ENCODE assay signal across 11 cellular contexts in the genomic region with DNA sequence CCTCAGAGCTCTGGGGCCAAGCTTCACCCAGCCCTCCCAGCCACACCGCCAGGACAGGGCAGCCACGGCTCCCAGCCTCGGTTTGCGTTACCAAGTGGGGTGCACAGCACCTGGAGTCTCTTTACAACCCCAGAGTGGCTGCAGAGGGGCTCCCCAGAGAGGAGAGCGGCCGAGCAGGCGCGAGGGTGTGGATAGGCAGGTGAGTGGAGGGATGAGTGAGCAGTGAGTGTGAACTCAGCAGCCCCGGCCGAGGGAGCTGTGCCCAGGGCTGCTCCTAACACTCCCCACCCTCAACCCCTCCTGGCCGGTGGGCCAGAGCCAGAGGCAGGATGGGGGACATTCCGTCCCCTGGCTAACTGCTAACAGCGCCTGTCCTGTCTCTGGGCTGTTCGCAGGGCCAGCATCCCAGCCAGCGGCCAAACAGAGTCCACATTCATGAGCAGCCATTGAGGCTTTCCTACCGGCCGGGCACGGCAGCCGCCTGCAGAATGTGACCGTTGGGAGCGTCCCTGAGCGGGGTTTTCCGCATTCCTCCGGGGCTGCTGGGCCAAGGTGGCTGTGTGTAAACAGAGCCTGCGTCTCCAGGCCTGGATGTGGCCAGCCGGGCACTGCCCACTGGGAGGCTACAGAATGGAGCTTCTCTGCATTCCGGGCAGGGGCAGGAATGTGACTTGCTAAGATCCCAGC. TPM values are rescaled to one million over a fixed set of nuclear protein-coding genes. Genes with fewer than 3 reads are reported as not detected.
A peak's percentile ranks its signal among the peaks of the same experiment; 100 is the strongest.
DNase-seq lines count a peak whose midpoint lies in the region; ATAC-seq and TF ChIP-seq lines count a peak whose summit lies in the region.
"Had no signal": no experiment of that assay in that cellular context is flagged by ENCODE, and none has a peak within 500 bp of the region (broad histone marks: within the 10 kb centered on the region; RNA-seq: fewer than 3 reads in every experiment).

No MANE protein-coding gene starts in this region.

- H3K23ac ChIP-seq in neuronal stem cell (ENCODE audit: low read depth, low read length, poor library complexity), result peak overlapping the region; percentile 73

- H3K4me3 ChIP-seq in AG04450 (ENCODE audit: low read depth, low read length) (peak overlapping the region; percentile 22; the same call in 1 of the 2 replicates), SJSA1 (peak overlapping the region; percentile 11; the same call in 1 of the 2 replicates), neuronal stem cell (ENCODE audit: low read length in 2 of 2) (no peak overlapping the region)
- H3K4me3 ChIP-seq: esophagus squamous epithelium had no signal

- intact Hi-C loops in head of caudate nucleus (cut with DNase I), result no loop called here

- no peak for DNase-seq in AG04450 (ENCODE audit: low read depth, low spot score)
- peak; percentile 82 to 94 for DNase-seq in SJSA1 (ENCODE audit: low read depth in 1 of 2, low spot score in 2 of 2)
- DNase-seq in head of caudate nucleus, result peak in 38 of 42 donors; percentile 28 to 79 (median 61)
- DNase-seq in neuronal stem cell (ENCODE audit: low spot score), result no peak
- DNase-seq in NCI-H2196 treated with DMSO at 0.1 percent for 48 hours (lab: John Stamatoyannopoulos, UW; ENCODE audit: unreplicated experiment), result no peak
- DNase-seq in NCI-H345 treated with DMSO at 0.1 percent for 48 hours (lab: John Stamatoyannopoulos, UW; ENCODE audit: unreplicated experiment), result no peak
- DNase-seq in iPS-NIHi7 (ENCODE audit: extremely low spot score), result no peak
- DNase-seq: activated gamma-delta T cell, esophagus squamous epithelium, NCI-H524 had no signal

- H2AK5ac ChIP-seq in neuronal stem cell (ENCODE audit: low read depth, low read length), result peak overlapping the region; percentile 88

- H4K8ac ChIP-seq in neuronal stem cell (ENCODE audit: low read depth, low read length), result peak overlapping the region; percentile 82

- no peak overlapping the region for H3K4ac ChIP-seq in neuronal stem cell (ENCODE audit: low read length)

- no peak overlapping the region for H2BK5ac ChIP-seq in neuronal stem cell (ENCODE audit: low read length)

- peaks cover 66% of the 10 kb centered on the region for H3K36me3 ChIP-seq in SJSA1
- H3K36me3 ChIP-seq in neuronal stem cell (replicated peaks in 1 of 2; ENCODE audit: control insufficient read depth in 2 of 2, insufficient read depth in 2 of 2, low read length in 2 of 2), result no peaks in the 10 kb centered on the region
- H3K36me3 ChIP-seq: esophagus squamous epithelium had no signal

- H4K91ac ChIP-seq in neuronal stem cell (ENCODE audit: low read depth, low read length, poor library complexity), result no peak overlapping the region

- POLR2A ChIA-PET in AG04450 (lab: Yijun Ruan, JAX), result interaction anchor here (1.0 to 1.2 kb wide), 2 partner anchors 81 to 84 kb away, joined by 3 to 4 read pairs; no protein-coding TSS in a partner anchor

- ATAC-seq in HG03342 (IDR thresholded peaks at IDR 0.05; ENCODE audit: unreplicated experiment), result no peak

- H3K4me1 ChIP-seq in SJSA1 (replicated peaks) (peaks cover 35% of the 10 kb centered on the region), neuronal stem cell (ENCODE audit: control insufficient read depth in 2 of 2, insufficient read depth in 1 of 2, low read depth in 1 of 2, low read length in 2 of 2) (peaks cover 0 to 2% of the 10 kb centered on the region in 2 donors)

- no peak for TF ChIP-seq CTCF in AG04450 (IDR thresholded peaks at IDR 0.05; ENCODE audit: low read depth, low read length)

- H2BK15ac ChIP-seq in neuronal stem cell (ENCODE audit: low read length), result peak overlapping the region; percentile 49

- no peaks in the 10 kb centered on the region for H3K79me1 ChIP-seq in neuronal stem cell (ENCODE audit: low read depth, low read length)

- peak overlapping the region; percentile 87 for H3K18ac ChIP-seq in neuronal stem cell (ENCODE audit: low read length)

- H2BK12ac ChIP-seq in neuronal stem cell (ENCODE audit: low read length), result peak overlapping the region; percentile 58

- CTCF ChIA-PET in AG04450 (lab: Charles Lee), result no interaction called here

- H3K9ac ChIP-seq in neuronal stem cell (ENCODE audit: low read depth, low read length, poor library complexity), result no peak overlapping the region

- H2BK120ac ChIP-seq in neuronal stem cell (ENCODE audit: low read depth, low read length), result no peak overlapping the region

- H3K9me3 ChIP-seq in AG04450 (ENCODE audit: control insufficient read depth, insufficient read depth, low read length) (no peaks in the 10 kb centered on the region; the same call in 1 of the 2 replicates), SJSA1 (replicated peaks) (no peaks in the 10 kb centered on the region; the same call in 1 of the 2 replicates), neuronal stem cell (replicated peaks in 1 of 2; ENCODE audit: control insufficient read depth in 2 of 2, insufficient read depth in 1 of 2, low read depth in 1 of 2, low read length in 2 of 2) (peaks cover 0 to 7% of the 10 kb centered on the region in 2 donors)
- H3K9me3 ChIP-seq: esophagus squamous epithelium had no signal

- WGBS in neuronal stem cell (ENCODE audit: extremely low coverage in 2 of 2, insufficient read length in 2 of 2, insufficient replicate concordance in 1 of 2), 2 donors, result no CpG with 5 or more reads among the region's 27 CpGs

- H3K14ac ChIP-seq in neuronal stem cell (ENCODE audit: low read length), result peak overlapping the region; percentile 71

- no peak overlapping the region for H2AFZ ChIP-seq in neuronal stem cell (ENCODE audit: low read length)

- H3K27ac ChIP-seq in AG04450 (ENCODE audit: low read depth, low read length) (peak overlapping the region; percentile 22), SJSA1 (peak overlapping the region; percentile 95), neuronal stem cell (replicated peaks; ENCODE audit: low read length) (no peak overlapping the region)

- no peak overlapping the region for H3K4me2 ChIP-seq in neuronal stem cell (ENCODE audit: insufficient read depth, low read length, poor library complexity, severe bottlenecking)

- H3K27me3 ChIP-seq in AG04450 (ENCODE audit: control insufficient read depth, insufficient read depth, low read length) (no peaks in the 10 kb centered on the region), SJSA1 (replicated peaks) (no peaks in the 10 kb centered on the region), neuronal stem cell (ENCODE audit: control insufficient read depth in 3 of 3, insufficient read depth in 3 of 3, low read depth in 1 of 3, low read length in 3 of 3) (peaks cover 14 to 97% (median 23%) of the 10 kb centered on the region in 3 experiments)

RNA-seq across cellular contexts. Expression of a gene that starts 5.3 kb away (rescaled TPM):
- polyA plus RNA-seq in AG04450 (2011; rRNA removed), result 2.2 and 3.7 TPM in 2 replicates
- 3.3 and 3.4 TPM in 2 replicates for polyA minus RNA-seq in AG04450 (2011; rRNA and poly(A)+ RNA removed)
- 2.0 and 3.6 TPM in 2 replicates for total RNA-seq in SJSA1 (2014; rRNA removed; shearing (Covaris generic))
- polyA plus RNA-seq in neuronal stem cell (2013, experiment 1 of 2), result 0.26 TPM
- polyA plus RNA-seq in neuronal stem cell (2013, experiment 2 of 2), result 0.29 TPM

Comparison
In these comparisons a context has a peak if more than half of its experiments do, and no peak if none do; other contexts are left out.
1. DNase-seq: peak in SJSA1 (2 of 2) and head of caudate nucleus (38 of 42); none in AG04450 (single experiment), neuronal stem cell (single experiment), NCI-H2196 treated with DMSO at 0.1 percent for 48 hours (single experiment), NCI-H345 treated with DMSO at 0.1 percent for 48 hours (single experiment) and iPS-NIHi7 (single experiment).
2. H3K4me3 ChIP-seq: peak in AG04450 (single experiment) and SJSA1 (single experiment); none in neuronal stem cell (0 of 2).